ENCODE assay signal across 9 cellular contexts in the genomic region with DNA sequence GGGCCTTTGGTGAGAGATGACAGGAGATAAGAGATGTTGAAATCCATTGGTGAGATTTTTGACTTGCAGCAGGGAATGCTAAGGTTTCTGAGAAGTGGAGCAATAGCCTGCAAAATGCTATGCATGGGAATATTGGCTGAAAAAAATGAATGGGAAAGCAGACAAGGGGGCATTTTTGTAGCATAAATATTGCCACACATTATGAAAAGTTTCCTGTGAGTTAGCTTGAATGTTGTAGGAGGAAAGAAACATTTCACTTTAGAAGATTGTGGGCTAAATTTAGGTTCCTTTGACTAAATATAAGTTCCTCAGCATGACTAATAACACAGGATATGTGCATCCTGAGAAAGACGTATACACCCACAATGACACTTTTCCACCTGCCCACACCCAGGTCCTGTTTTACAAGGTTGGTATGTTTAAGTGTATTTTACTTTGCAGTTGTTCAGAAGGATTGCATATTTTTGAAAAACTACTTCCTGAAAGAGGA. TPM values are rescaled to one million over a fixed set of nuclear protein-coding genes. Genes with fewer than 3 reads are reported as not detected.
DNase-seq lines count a peak whose midpoint lies in the region; ATAC-seq and TF ChIP-seq lines count a peak whose summit lies in the region.
"Had no signal": no experiment of that assay in that cellular context is flagged by ENCODE, and none has a peak within 500 bp of the region (broad histone marks: within the 10 kb centered on the region; RNA-seq: fewer than 3 reads in every experiment).

No MANE protein-coding gene starts in this region.

- peak; percentile 22 for DNase-seq in stimulated activated naive CD4-positive, alpha-beta T cell treated with Interleukin-2 at 50 U/mL for 16 hours (lab: John Stamatoyannopoulos, UW)
- DNase-seq in stimulated activated naive CD4-positive, alpha-beta T cell (lab: John Stamatoyannopoulos, UW) = no peak
- no peak for DNase-seq in activated naive CD8-positive, alpha-beta T cell treated with anti-CD3 and anti-CD28 coated beads, Interleukin-2, amount 10 ng/mL, durations not matched to agents 7 days and 5 days
- no peak for DNase-seq in UCSD-AML1 (lab: John Stamatoyannopoulos, UW; ENCODE audit: unreplicated experiment)
- no peak for DNase-seq in dorsolateral prefrontal cortex
- DNase-seq in NCI-H82 (lab: John Stamatoyannopoulos, UW) = no peak
- no peak for DNase-seq in AG08396 (ENCODE audit: low spot score)
- DNase-seq: adrenal gland had no signal

- H3K27ac Mint-ChIP-seq in activated naive CD8-positive, alpha-beta T cell treated with anti-CD3 and anti-CD28 coated beads, Interleukin-2, amount 10 ng/mL, durations not matched to agents 7 days and 5 days = peak overlapping the region; percentile 47

- H3K36me3 Mint-ChIP-seq in activated naive CD8-positive, alpha-beta T cell treated with anti-CD3 and anti-CD28 coated beads, Interleukin-2, amount 10 ng/mL, durations not matched to agents 7 days and 5 days = no peaks in the 10 kb centered on the region

- peaks cover 0 to 62% (median 10%) of the 10 kb centered on the region in 45 donors for H3K27me3 ChIP-seq in dorsolateral prefrontal cortex

- peaks cover 21% of the 10 kb centered on the region for H3K4me1 Mint-ChIP-seq in activated naive CD8-positive, alpha-beta T cell treated with anti-CD3 and anti-CD28 coated beads, Interleukin-2, amount 10 ng/mL, durations not matched to agents 7 days and 5 days

- no peak overlapping the region for H3K4me3 ChIP-seq in dorsolateral prefrontal cortex
- H3K4me3 ChIP-seq: adrenal gland had no signal

- no peaks in the 10 kb centered on the region for H3K9me3 Mint-ChIP-seq in activated naive CD8-positive, alpha-beta T cell treated with anti-CD3 and anti-CD28 coated beads, Interleukin-2, amount 10 ng/mL, durations not matched to agents 7 days and 5 days

- H3K4me3 Mint-ChIP-seq in activated naive CD8-positive, alpha-beta T cell treated with anti-CD3 and anti-CD28 coated beads, Interleukin-2, amount 10 ng/mL, durations not matched to agents 7 days and 5 days = peak overlapping the region; percentile 5

- POLR2A ChIA-PET in activated naive CD8-positive, alpha-beta T cell treated with anti-CD3 and anti-CD28 coated beads, Interleukin-2, amount 10 ng/mL, durations not matched to agents 7 days and 5 days (lab: Charles Lee) = no interaction called here

- intact Hi-C loops in dorsolateral prefrontal cortex (cut with DNase I) = no loop called here

- TF ChIP-seq CTCF in dorsolateral prefrontal cortex (IDR thresholded peaks at IDR 0.05 in 54 of 56, conservative IDR thresholded peaks at IDR 0.05 in 2 of 56; ENCODE audit: low read depth in 1 of 56, partially characterized antibody in 56 of 56) = no peak

- peak; percentile 57 for ATAC-seq in HG03139 (IDR thresholded peaks at IDR 0.05; ENCODE audit: unreplicated experiment)
- ATAC-seq in activated naive CD8-positive, alpha-beta T cell treated with anti-CD3 and anti-CD28 coated beads, Interleukin-2, amount 10 ng/mL, durations not matched to agents 7 days and 5 days (ENCODE audit: low read depth) = peak; percentile 56

- H3K27me3 Mint-ChIP-seq in activated naive CD8-positive, alpha-beta T cell treated with anti-CD3 and anti-CD28 coated beads, Interleukin-2, amount 10 ng/mL, durations not matched to agents 7 days and 5 days = no peaks in the 10 kb centered on the region

- H3K27ac ChIP-seq in dorsolateral prefrontal cortex = no peak overlapping the region
- H3K27ac ChIP-seq: adrenal gland had no signal

RNA-seq across cellular contexts. Expression of gene PHEX, which starts 28.4 kb away (rescaled TPM):
- under 1 TPM; 0.23 to 0.55 TPM for total RNA-seq in activated naive CD8-positive, alpha-beta T cell treated with anti-CD3 and anti-CD28 coated beads, Interleukin-2, amount 10 ng/mL, durations not matched to agents 7 days and 5 days
- 1 to 10 TPM in 16 of 120 experiments, under 1 TPM in 104; 0.24 to 1.6 (median 0.70) TPM for total RNA-seq in dorsolateral prefrontal cortex
